10 cellular contexts compared by ENCODE assay signal in the genomic region with DNA sequence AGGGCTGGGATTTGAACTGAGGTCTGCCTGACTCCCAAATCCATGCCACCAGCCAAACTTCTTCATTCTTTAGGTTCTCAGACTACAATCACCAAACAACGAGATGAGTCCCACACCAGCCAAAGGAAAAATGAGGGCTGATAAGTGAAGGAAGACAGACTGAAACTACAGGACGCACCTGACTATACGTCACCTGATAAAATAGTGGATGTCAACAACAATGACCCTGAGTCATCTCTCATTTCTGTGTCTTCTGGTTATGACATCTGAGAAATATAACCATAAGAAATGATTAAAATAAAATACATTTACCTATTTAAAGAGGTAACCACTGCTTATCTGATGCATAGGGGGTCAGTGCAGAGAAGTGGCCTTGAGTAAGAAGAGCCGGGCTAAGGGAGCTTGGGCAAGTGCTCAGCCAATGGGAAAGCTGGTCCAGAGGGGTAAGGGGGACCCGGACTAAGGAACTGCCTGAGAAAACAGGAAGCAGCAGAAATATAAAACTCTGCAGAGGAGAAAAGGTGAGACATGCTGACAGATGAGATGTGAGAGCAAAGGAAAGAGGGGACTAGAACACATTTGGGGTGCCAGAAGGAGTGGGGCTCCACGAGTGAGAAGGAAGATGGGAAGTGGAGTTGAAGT. TPM values are rescaled to one million over a fixed set of nuclear protein-coding genes. Genes with fewer than 3 reads are reported as not detected.
A peak's percentile ranks its signal among the peaks of the same experiment; 100 is the strongest.
DNase-seq lines count a peak whose midpoint lies in the region; ATAC-seq and TF ChIP-seq lines count a peak whose summit lies in the region.
"Had no signal": no experiment of that assay in that cellular context is flagged by ENCODE, and none has a peak within 500 bp of the region (broad histone marks: within the 10 kb centered on the region; RNA-seq: fewer than 3 reads in every experiment).

No MANE protein-coding gene starts in this region.

- H3K9me2 ChIP-seq in hepatocyte (replicated peaks; ENCODE audit: insufficient read depth), result no peaks in the 10 kb centered on the region

- H3K36me3 ChIP-seq in RWPE2 (ENCODE audit: low read depth) (0 out of 2 replicates have a peak, but pooled peaks cover 3% of the 10 kb centered on the region), hepatocyte (replicated peaks; ENCODE audit: insufficient read depth, low read depth) (no peaks in the 10 kb centered on the region), stomach (peaks cover 0 to 8% (median 4%) of the 10 kb centered on the region in 4 donors)

- no peaks in the 10 kb centered on the region for H3K27me3 Mint-ChIP-seq in activated naive CD4-positive, alpha-beta T cell treated with anti-CD3 and anti-CD28 coated beads, Interleukin-2, amount 50 U/mL, for 24 hours

- peaks cover 33% of the 10 kb centered on the region for H4K20me1 ChIP-seq in hepatocyte (ENCODE audit: insufficient read depth, poor library complexity, severe bottlenecking)

- H3K79me2 ChIP-seq in hepatocyte, result peaks cover 95% of the 10 kb centered on the region

- no peak overlapping the region for H2AFZ ChIP-seq in hepatocyte

- in situ Hi-C loops in GM13976 (cut with MboI; ENCODE audit: low sequenced_read_pairs, unreplicated experiment), result no loop called here

- TF ChIP-seq POLR2A in stomach (IDR thresholded peaks at IDR 0.05), result no peak

- no peak overlapping the region for H3K4me3 Mint-ChIP-seq in activated naive CD4-positive, alpha-beta T cell treated with anti-CD3 and anti-CD28 coated beads, Interleukin-2, amount 50 U/mL, for 24 hours
- H3K4me3 Mint-ChIP-seq: mesothelial cell of epicardium had no signal

- no peak for DNase-seq in activated naive CD4-positive, alpha-beta T cell treated with Interleukin-2 at 50 U/mL for 16 hours
- DNase-seq in RWPE2 (ENCODE audit: low spot score) (no peak), hepatocyte (ENCODE audit: low spot score) (no peak), stomach (no peak), NCI-H748 treated with DMSO at 0.1 percent for 48 hours (lab: John Stamatoyannopoulos, UW) (no peak), GM13976 (ENCODE audit: low spot score) (no peak)
- DNase-seq: SHP77 had no signal

- no peak overlapping the region for H3K4me3 ChIP-seq in RWPE2 (ENCODE audit: severe bottlenecking)
- H3K4me3 ChIP-seq in hepatocyte, result no peak overlapping the region
- H3K4me3 ChIP-seq in stomach, result no peak overlapping the region

- no peak for TF ChIP-seq EP300 in stomach (IDR thresholded peaks at IDR 0.05)

- H3K27ac Mint-ChIP-seq in activated naive CD4-positive, alpha-beta T cell treated with anti-CD3 and anti-CD28 coated beads, Interleukin-2, amount 50 U/mL, for 24 hours, result peak overlapping the region; percentile 30
- H3K27ac Mint-ChIP-seq: mesothelial cell of epicardium had no signal

- H3K9me3 ChIP-seq in RWPE2 (ENCODE audit: severe bottlenecking), result no peaks in the 10 kb centered on the region
- no peaks in the 10 kb centered on the region for H3K9me3 ChIP-seq in hepatocyte (ENCODE audit: low read depth)
- H3K9me3 ChIP-seq in stomach, result no peaks in the 10 kb centered on the region

- H3K4me2 ChIP-seq in hepatocyte, result no peak overlapping the region

- peaks cover 8% of the 10 kb centered on the region for H3K36me3 Mint-ChIP-seq in activated naive CD4-positive, alpha-beta T cell treated with anti-CD3 and anti-CD28 coated beads, Interleukin-2, amount 50 U/mL, for 24 hours

- intact Hi-C loops in stomach (cut with DNase I; ENCODE audit: low total_unique reads), result no loop called here

- H3K27ac ChIP-seq in RWPE2 (ENCODE audit: poor library complexity, severe bottlenecking), result peak overlapping the region; percentile 89
- peak overlapping the region; percentile 71 for H3K27ac ChIP-seq in hepatocyte
- peak overlapping the region; percentile 10 to 70 (median 26) for H3K27ac ChIP-seq in stomach

- TF ChIP-seq CTCF in RWPE2 (IDR thresholded peaks at IDR 0.05; ENCODE audit: poor library complexity, severe bottlenecking) (no peak), hepatocyte (IDR thresholded peaks at IDR 0.05; ENCODE audit: poor library complexity) (no peak), stomach (IDR thresholded peaks at IDR 0.05) (no peak), GM13976 (IDR thresholded peaks at IDR 0.05; ENCODE audit: borderline replicate concordance, control extremely low read depth, extremely low read depth, insufficient read depth, missing control alignments) (no peak)

- H3K27me3 ChIP-seq in RWPE2 (ENCODE audit: insufficient read depth, poor library complexity, severe bottlenecking) (no peaks in the 10 kb centered on the region), hepatocyte (no peaks in the 10 kb centered on the region), stomach (no peaks in the 10 kb centered on the region)

- no peaks in the 10 kb centered on the region for H3K9me3 Mint-ChIP-seq in activated naive CD4-positive, alpha-beta T cell treated with anti-CD3 and anti-CD28 coated beads, Interleukin-2, amount 50 U/mL, for 24 hours

- 87% methylated on average over 6 of the region's 6 CpGs for WGBS in hepatocyte (ENCODE audit: low lambda C conversion rate, missing lambda C conversion rate)
- 67 to 80% (median 75%) methylated on average over 6 of the region's 6 CpGs for WGBS in stomach, 5 donors

- H3K4me1 Mint-ChIP-seq in activated naive CD4-positive, alpha-beta T cell treated with anti-CD3 and anti-CD28 coated beads, Interleukin-2, amount 50 U/mL, for 24 hours, result peaks cover 67% of the 10 kb centered on the region

- ATAC-seq in RWPE2 (ENCODE audit: low read depth) (no peak), GM18909 (IDR thresholded peaks at IDR 0.05; ENCODE audit: poor library complexity, unreplicated experiment) (no peak)

- H3K4me1 ChIP-seq in RWPE2 (ENCODE audit: insufficient read depth, poor library complexity, severe bottlenecking) (peaks cover 75% of the 10 kb centered on the region), hepatocyte (ENCODE audit: insufficient read depth) (peaks cover 23% of the 10 kb centered on the region), stomach (peaks cover 43 to 97% (median 58%) of the 10 kb centered on the region in 4 donors)

RNA-seq across cellular contexts. Expression of a gene that starts 51.8 kb away (rescaled TPM):
- total RNA-seq in hepatocyte (18.5 and 22.9 TPM in 2 replicates), stomach (100 to 1,000 TPM in 1 of 5 donors, 10 to 100 TPM in 3, 1 to 10 TPM in 1; 9.3 to 103 (median 60.7) TPM)
- polyA plus RNA-seq in hepatocyte (12.2 and 18.2 TPM in 2 replicates), stomach (10 to 100 TPM in 2 of 3 donors, 1 to 10 TPM in 1; 3.4 to 45.0 (median 10.7) TPM)

Comparison
In these comparisons a context has a peak if more than half of its experiments do, and no peak if none do; other contexts are left out.
1. H3K27ac ChIP-seq: peak in every context shown above with its lines; median percentile 89 in RWPE2; 71 in hepatocyte; 26 in stomach.